ENCODE assay signal across 24 cellular contexts in the genomic region with DNA sequence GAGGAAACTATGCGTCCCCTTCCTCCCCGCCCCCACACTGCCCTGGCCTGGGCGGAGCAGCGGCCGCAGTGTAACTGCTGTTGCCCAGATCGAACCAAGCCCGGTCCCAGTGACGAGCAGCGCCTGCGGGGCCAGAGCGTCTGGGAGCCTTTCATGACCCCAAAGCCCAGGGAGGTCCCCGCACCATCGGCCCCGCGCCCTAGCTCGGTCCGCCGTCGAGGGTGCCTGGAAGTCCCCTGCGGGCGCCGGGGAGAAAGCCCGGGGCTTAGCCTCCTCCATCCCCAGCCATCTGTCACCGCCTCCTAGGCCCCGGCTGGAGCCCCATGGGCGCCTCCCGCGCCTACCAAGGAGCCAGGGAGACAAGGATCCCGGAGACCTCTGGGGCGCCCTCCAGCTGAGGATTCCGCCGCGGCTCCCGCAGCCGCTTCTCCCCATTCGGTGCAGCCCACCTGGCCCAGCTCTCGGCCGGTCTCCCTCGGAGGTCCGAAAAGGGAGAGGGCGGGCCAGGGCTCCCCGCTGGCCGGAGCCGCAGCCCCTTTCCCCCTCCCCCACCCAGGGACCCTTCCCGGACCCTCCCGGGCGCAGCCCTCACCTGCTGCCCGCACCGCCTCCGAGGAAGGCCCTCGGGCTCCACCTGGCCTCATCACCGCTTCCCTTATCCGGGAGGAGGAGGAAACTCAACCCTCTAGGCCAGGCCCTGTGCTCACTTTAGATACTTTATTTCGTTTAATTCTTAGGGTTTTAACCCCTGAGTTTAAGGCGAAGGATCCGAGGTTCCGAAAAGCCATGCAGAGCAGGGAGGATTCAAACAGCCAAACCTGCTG. TPM values are rescaled to one million over a fixed set of nuclear protein-coding genes. Genes with fewer than 3 reads are reported as not detected.
DNase-seq lines count a peak whose midpoint lies in the region; ATAC-seq, FAIRE-seq and TF ChIP-seq lines count a peak whose summit lies in the region.
"Had no signal": no experiment of that assay in that cellular context is flagged by ENCODE, and none has a peak within 500 bp of the region (broad histone marks: within the 10 kb centered on the region; RNA-seq: fewer than 3 reads in every experiment).

No MANE protein-coding gene starts in this region.

- H3K27ac ChIP-seq in right lobe of liver (no peak overlapping the region), HepG2 (ENCODE audit: extremely low read length, insufficient read depth, low read length) (no peak overlapping the region), fibroblast of lung (ENCODE audit: insufficient read depth, low read length) (no peak overlapping the region), neuronal stem cell (replicated peaks; ENCODE audit: low read length) (no peak overlapping the region), upper lobe of right lung (no peak overlapping the region)
- H3K27ac ChIP-seq: colonic mucosa, gastroesophageal sphincter, SJCRH30, stomach, WERI-Rb-1 had no signal

- no peak overlapping the region for H2BK15ac ChIP-seq in neuronal stem cell (ENCODE audit: low read length)

- TF ChIP-seq EP300 in HepG2 (IDR thresholded peaks at IDR 0.05; ENCODE audit: low read depth in 2 of 2, low read length in 2 of 2) (no peak), HepG2 (CRISPR knock-in tag; IDR thresholded peaks at IDR 0.05; ENCODE audit: borderline replicate concordance) (no peak)

- in situ Hi-C loops in HepG2 (cut with HindIII; ENCODE audit: extremely low pct_ligation_motif_present, low pct_unique_long_range_greater_than_20kb), result no loop called here

- H2BK5ac ChIP-seq in neuronal stem cell (ENCODE audit: low read length), result no peak overlapping the region

- POLR2A ChIA-PET in HepG2 (lab: Yijun Ruan, JAX), result no interaction called here

- no peak overlapping the region for H3K14ac ChIP-seq in neuronal stem cell (ENCODE audit: low read length)

- no peak overlapping the region for H4K91ac ChIP-seq in neuronal stem cell (ENCODE audit: low read depth, low read length, poor library complexity)

- BruUV-seq in HepG2 (replicated peaks; lab: Mats Ljungman, UMichigan), result no TSS peak

- H4K20me1 ChIP-seq in HepG2 (ENCODE audit: insufficient read depth, low read length) (no peaks in the 10 kb centered on the region), fibroblast of lung (ENCODE audit: control insufficient read depth, extremely low read depth, insufficient read depth, low read length) (no peaks in the 10 kb centered on the region)

- no peak for FAIRE-seq in HepG2 (lab: Jason Lieb, UNC)

- no peak overlapping the region for H3K4ac ChIP-seq in neuronal stem cell (ENCODE audit: low read length)

- 81% methylated on average over 13 of the region's 57 CpGs for WGBS in right lobe of liver (ENCODE audit: insufficient coverage, low coverage, low lambda C conversion rate, missing lambda C conversion rate)
- 98% methylated on average over 14 of the region's 57 CpGs for WGBS in HepG2 (ENCODE audit: low lambda C conversion rate)
- no CpG with 5 or more reads among the region's 57 CpGs for WGBS in neuronal stem cell (ENCODE audit: extremely low coverage in 2 of 2, insufficient read length in 2 of 2, insufficient replicate concordance in 1 of 2), 2 donors

- intact Hi-C loops in right lobe of liver (cut with DNase I), result no loop called here
- intact Hi-C loops in HepG2 (cut with micrococcal nuclease; ENCODE audit: unreplicated experiment), result no loop called here
- intact Hi-C loops in upper lobe of right lung (cut with DNase I), result no loop called here

- no peak overlapping the region for H3K9ac ChIP-seq in HepG2 (ENCODE audit: insufficient read depth, low read depth, low read length)
- H3K9ac ChIP-seq in fibroblast of lung (ENCODE audit: insufficient read depth, low read length), result peak overlapping the region; percentile 20
- no peak overlapping the region for H3K9ac ChIP-seq in neuronal stem cell (ENCODE audit: low read depth, low read length, poor library complexity)

- H2AFZ ChIP-seq in HepG2 (ENCODE audit: low read length) (no peak overlapping the region), fibroblast of lung (ENCODE audit: low read length) (peak overlapping the region; percentile 53), neuronal stem cell (ENCODE audit: low read length) (no peak overlapping the region)

- TF ChIP-seq CTCF in right lobe of liver (IDR thresholded peaks at IDR 0.05) (no peak), HepG2 (CRISPR knock-in tag; IDR thresholded peaks at IDR 0.05) (no peak), fibroblast of lung (conservative IDR thresholded peaks at IDR 0.05 in 1 of 2, IDR thresholded peaks at IDR 0.05 in 1 of 2; ENCODE audit: low read depth in 1 of 2, low read length in 2 of 2) (no peak), upper lobe of right lung (IDR thresholded peaks at IDR 0.05) (no peak)

- TF ChIP-seq POLR2A in right lobe of liver (IDR thresholded peaks at IDR 0.05) (no peak), HepG2 (IDR thresholded peaks at IDR 0.05; ENCODE audit: insufficient read depth in 1 of 2, low read depth in 2 of 2, low read length in 2 of 2) (no peak), GM18505 (IDR thresholded peaks at IDR 0.05; ENCODE audit: borderline replicate concordance, extremely low read depth, insufficient read depth, insufficient read length) (no peak)

- H3K36me3 ChIP-seq in right lobe of liver, result no peaks in the 10 kb centered on the region
- H3K36me3 ChIP-seq in HepG2 (replicated peaks in 1 of 2; ENCODE audit: control insufficient read depth in 1 of 2, insufficient read depth in 2 of 2, low read length in 2 of 2), result no peaks in the 10 kb centered on the region
- H3K36me3 ChIP-seq in fibroblast of lung (ENCODE audit: control insufficient read depth, insufficient read depth, low read length), result no peaks in the 10 kb centered on the region
- H3K36me3 ChIP-seq in neuronal stem cell (replicated peaks in 1 of 2; ENCODE audit: control insufficient read depth in 2 of 2, insufficient read depth in 2 of 2, low read length in 2 of 2), result peaks cover 2 to 3% of the 10 kb centered on the region in 2 donors
- H3K36me3 ChIP-seq in upper lobe of right lung, result no peaks in the 10 kb centered on the region
- H3K36me3 ChIP-seq: colonic mucosa, HAP-1, SJCRH30, WERI-Rb-1 had no signal

- CTCF ChIA-PET in HepG2 (lab: Yijun Ruan, JAX; ENCODE audit: low intra/inter-chr PET ratio, low total read pairs), result no interaction called here

- H2AK5ac ChIP-seq in neuronal stem cell (ENCODE audit: low read depth, low read length), result peak overlapping the region; percentile 56

- no peak overlapping the region for H4K8ac ChIP-seq in neuronal stem cell (ENCODE audit: low read depth, low read length)

- no peak overlapping the region for H2BK12ac ChIP-seq in neuronal stem cell (ENCODE audit: low read length)

- DNase-seq in right lobe of liver, result peak; percentile 32 to 68 (median 55)
- DNase-seq in HepG2 (ENCODE audit: low spot score), result no peak
- DNase-seq in fibroblast of lung (ENCODE audit: low read depth in 2 of 2), result no peak
- no peak for DNase-seq in neuronal stem cell (ENCODE audit: low spot score)
- no peak for DNase-seq in upper lobe of right lung
- no peak for DNase-seq in T-helper 2 cell
- DNase-seq: activated CD4-positive, alpha-beta memory T cell treated with anti-CD3 and anti-CD28 coated beads for 36 hours; amygdala; colonic mucosa; NCI-H1436; NCI-H2171 treated with DMSO at 0.1 percent for 48 hours; NCI-H748 treated with DMSO at 0.1 percent for 48 hours; nucleus accumbens; OCI-M1; SJCRH30; stimulated activated CD4-positive, alpha-beta T cell treated with anti-CD3 and anti-CD28 coated beads, Interleukin-2, amount 100 ng/mL, for 24 hours; stomach; T-helper 17 cell; WERI-Rb-1 had no signal

- H3K79me2 ChIP-seq in HepG2 (ENCODE audit: insufficient read depth, low read length) (no peaks in the 10 kb centered on the region), fibroblast of lung (ENCODE audit: control insufficient read depth, insufficient read depth, low read length) (no peaks in the 10 kb centered on the region)

- H3K79me1 ChIP-seq in neuronal stem cell (ENCODE audit: low read depth, low read length), result no peaks in the 10 kb centered on the region

- no peak overlapping the region for H3K18ac ChIP-seq in neuronal stem cell (ENCODE audit: low read length)

- H3K4me1 ChIP-seq in right lobe of liver, result peaks cover 0 to 15% (median 3%) of the 10 kb centered on the region in 4 donors
- peaks cover 11% of the 10 kb centered on the region for H3K4me1 ChIP-seq in HepG2 (ENCODE audit: insufficient read depth, low read length)
- H3K4me1 ChIP-seq in fibroblast of lung (ENCODE audit: control insufficient read depth, extremely low read depth, insufficient read depth, low read length), result no peaks in the 10 kb centered on the region
- H3K4me1 ChIP-seq in neuronal stem cell (ENCODE audit: control insufficient read depth in 2 of 2, insufficient read depth in 1 of 2, low read depth in 1 of 2, low read length in 2 of 2), result peaks cover 0 to 2% of the 10 kb centered on the region in 2 donors
- H3K4me1 ChIP-seq in upper lobe of right lung, result no peaks in the 10 kb centered on the region
- H3K4me1 ChIP-seq: colonic mucosa, HAP-1, stomach had no signal

- H3K4me3 ChIP-seq in right lobe of liver (peak overlapping the region in 2 of 3 donors; percentile 31 to 44), HepG2 (replicated peaks in 1 of 3; ENCODE audit: insufficient read depth in 1 of 3, low read depth in 2 of 3, low read length in 3 of 3) (no peak overlapping the region), fibroblast of lung (replicated peaks in 1 of 4; ENCODE audit: control extremely low read depth in 1 of 4, insufficient read depth in 1 of 4, low read depth in 3 of 4, low read length in 4 of 4) (peak overlapping the region in 2 of 4 experiments; percentile 17 to 20), neuronal stem cell (ENCODE audit: low read length in 2 of 2) (no peak overlapping the region), upper lobe of right lung (no peak overlapping the region)
- H3K4me3 ChIP-seq: colonic mucosa, HAP-1, lung, SJCRH30 had no signal

- ATAC-seq in right lobe of liver (peak; percentile 72 to 90 (median 86)), HepG2 (no peak), upper lobe of right lung (peak; percentile 41), HG02759 (IDR thresholded peaks at IDR 0.05; ENCODE audit: unreplicated experiment) (no peak), GM18505 (IDR thresholded peaks at IDR 0.05; ENCODE audit: unreplicated experiment) (no peak)
- ATAC-seq: gastroesophageal sphincter, T-helper 17 cell had no signal

- H3K4me2 ChIP-seq in HepG2 (ENCODE audit: low read depth, low read length) (no peak overlapping the region), fibroblast of lung (ENCODE audit: extremely low read depth, insufficient read depth, low read length) (no peak overlapping the region), neuronal stem cell (ENCODE audit: insufficient read depth, low read length, poor library complexity, severe bottlenecking) (no peak overlapping the region)

- H2BK120ac ChIP-seq in neuronal stem cell (ENCODE audit: low read depth, low read length), result no peak overlapping the region

- no peak for TF ChIP-seq RAD21 in HepG2 (CRISPR knock-in tag; IDR thresholded peaks at IDR 0.05)

- no peak overlapping the region for H3K23ac ChIP-seq in neuronal stem cell (ENCODE audit: low read depth, low read length, poor library complexity)

- no peaks in the 10 kb centered on the region for H3K9me3 ChIP-seq in right lobe of liver
- no peaks in the 10 kb centered on the region for H3K9me3 ChIP-seq in HepG2 (ENCODE audit: low read length)
- no peaks in the 10 kb centered on the region for H3K9me3 ChIP-seq in fibroblast of lung (ENCODE audit: control insufficient read depth, insufficient read depth, low read depth, low read length)
- H3K9me3 ChIP-seq in neuronal stem cell (replicated peaks in 1 of 2; ENCODE audit: control insufficient read depth in 2 of 2, insufficient read depth in 1 of 2, low read depth in 1 of 2, low read length in 2 of 2), result peaks cover 0 to 3% of the 10 kb centered on the region in 2 donors
- no peaks in the 10 kb centered on the region for H3K9me3 ChIP-seq in upper lobe of right lung
- H3K9me3 ChIP-seq: colonic mucosa, HAP-1, SJCRH30 had no signal

- no peaks in the 10 kb centered on the region for H3K27me3 ChIP-seq in right lobe of liver
- H3K27me3 ChIP-seq in HepG2 (ENCODE audit: control insufficient read depth in 1 of 2, insufficient read depth in 2 of 2, low read length in 2 of 2), result no peaks in the 10 kb centered on the region
- H3K27me3 ChIP-seq in fibroblast of lung (ENCODE audit: control insufficient read depth, insufficient read depth, low read length), result no peaks in the 10 kb centered on the region
- H3K27me3 ChIP-seq in neuronal stem cell (ENCODE audit: control insufficient read depth in 3 of 3, insufficient read depth in 3 of 3, low read depth in 1 of 3, low read length in 3 of 3), result no peaks in the 10 kb centered on the region
- peaks cover 7% of the 10 kb centered on the region for H3K27me3 ChIP-seq in upper lobe of right lung
- H3K27me3 ChIP-seq: colonic mucosa, SJCRH30 had no signal

RNA-seq across cellular contexts. Expression of a gene that starts 45.6 kb away (rescaled TPM):
- total RNA-seq in right lobe of liver (10 to 100 TPM; 11.4 to 23.2 (median 15.3) TPM), HepG2 (2016; rRNA removed; fragmentation: Illumina TruSeq; extraction: Trizol) (44.9 and 54.0 TPM in 2 replicates), fibroblast of lung (42.1 and 50.2 TPM in 2 replicates), upper lobe of right lung (24.9 TPM)
- 13.8 and 14.5 TPM in 2 replicates for total RNA-seq in HepG2 (2016; cell fraction: cytosol; rRNA removed; fragmentation: Illumina TruSeq; extraction: Trizol; ENCODE audit: low read depth)
- 42.9 and 56.1 TPM in 2 replicates for total RNA-seq in HepG2 (2016; cell fraction: insoluble cytoplasmic fraction; rRNA removed; fragmentation: Illumina TruSeq; extraction: Trizol)
- 24.3 and 24.9 TPM in 2 replicates for total RNA-seq in HepG2 (2016; cell fraction: membrane; rRNA removed; fragmentation: Illumina TruSeq; extraction: Trizol)
- total RNA-seq in HepG2 (2016; cell fraction: nucleus; rRNA removed; fragmentation: Illumina TruSeq; extraction: Trizol), result 26.7 and 27.1 TPM in 2 replicates
- polyA plus RNA-seq in HepG2 (2011; rRNA removed) (22.4 and 23.1 TPM in 2 replicates), fibroblast of lung (44.0 and 53.9 TPM in 2 replicates)
- 13.4 and 19.6 TPM in 2 replicates for polyA plus RNA-seq in HepG2 (2011; cell fraction: cytosol; rRNA removed)
- 14.2 and 19.9 TPM in 2 replicates for polyA plus RNA-seq in HepG2 (2011; cell fraction: nucleus; rRNA removed)
- polyA plus RNA-seq in HepG2 (2012), result 27.9 and 33.6 TPM in 2 replicates
- 10.1 and 11.8 TPM in 2 replicates for polyA plus RNA-seq in HepG2 (2016; cell fraction: cytosol; fragmentation: Illumina TruSeq; extraction: Trizol; ENCODE audit: low read depth)
- polyA plus RNA-seq in HepG2 (2016; cell fraction: insoluble cytoplasmic fraction; fragmentation: Illumina TruSeq; extraction: Trizol; ENCODE audit: low read depth), result 53.4 and 56.9 TPM in 2 replicates
- polyA plus RNA-seq in HepG2 (2016; cell fraction: membrane; fragmentation: Illumina TruSeq; extraction: Trizol; ENCODE audit: low read depth), result 20.0 and 20.3 TPM in 2 replicates
- 42.2 and 47.7 TPM in 2 replicates for polyA plus RNA-seq in HepG2 (2016; cell fraction: nucleus; fragmentation: Illumina TruSeq; extraction: Trizol; ENCODE audit: insufficient read depth, low read depth)
- polyA minus RNA-seq in HepG2 (2011; rRNA and poly(A)+ RNA removed; ENCODE audit: low replicate concordance), result 14.2 and 29.7 TPM in 2 replicates
- polyA minus RNA-seq in HepG2 (2011; cell fraction: cytosol; rRNA and poly(A)+ RNA removed), result 7.2 and 11.6 TPM in 2 replicates
- polyA minus RNA-seq in HepG2 (2011; cell fraction: nucleus; rRNA and poly(A)+ RNA removed), result 34.4 and 47.7 TPM in 2 replicates
- 33.5 and 43.2 TPM in 2 replicates for polyA plus RNA-seq in fibroblast of lung (2012)
- polyA minus RNA-seq in fibroblast of lung (ENCODE audit: low replicate concordance), result 6.2 and 25.0 TPM in 2 replicates
- 47.0 TPM for polyA plus RNA-seq in neuronal stem cell (2013, experiment 1 of 2)
- 49.5 TPM for polyA plus RNA-seq in neuronal stem cell (2013, experiment 2 of 2)

Comparison
In these comparisons a context has a peak if more than half of its experiments do, and no peak if none do; other contexts are left out.
1. ATAC-seq: peak in right lobe of liver (4 of 4) and upper lobe of right lung (single experiment); none in HepG2 (single experiment), HG02759 (single experiment) and GM18505 (single experiment).
2. DNase-seq: peak in right lobe of liver (3 of 3); none in HepG2 (single experiment), fibroblast of lung (0 of 2), neuronal stem cell (single experiment), upper lobe of right lung (single experiment) and T-helper 2 cell (0 of 5).
3. H3K4me3 ChIP-seq: peak in right lobe of liver (2 of 3); none in HepG2 (0 of 3), neuronal stem cell (0 of 2) and upper lobe of right lung (single experiment).